29 cellular contexts compared by ENCODE assay signal in the genomic region with DNA sequence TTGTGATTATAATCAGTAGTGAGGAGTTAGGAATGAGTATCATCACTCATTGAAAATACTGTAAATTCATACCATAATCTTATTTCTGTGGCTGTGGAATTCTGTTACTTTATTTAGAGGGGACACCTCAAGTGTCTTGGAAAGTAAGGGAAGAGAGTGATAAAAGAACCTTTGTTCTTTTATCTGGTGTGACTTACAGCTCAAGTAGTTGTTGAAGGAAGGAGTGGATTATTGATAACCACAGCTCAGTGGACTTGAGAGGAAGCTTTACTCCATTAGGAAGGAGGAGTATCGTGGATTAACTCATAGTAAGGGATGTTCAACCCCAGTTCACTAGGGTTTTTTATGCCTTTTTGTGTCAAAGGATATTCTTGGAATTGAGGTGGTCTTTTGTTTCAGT.
"Had no signal": no experiment of that assay in that cellular context is flagged by ENCODE, and none has a peak within 500 bp of the region (broad histone marks: within the 10 kb centered on the region; RNA-seq: fewer than 3 reads in every experiment).

No MANE protein-coding gene starts in this region.

- H3K27ac ChIP-seq: colonic mucosa, epithelial cell of prostate, foreskin keratinocyte, gastroesophageal sphincter, heart right ventricle, left lung, lower lobe of right lung, prostate gland, right atrium auricular region, thoracic aorta, tibial nerve, upper lobe of left lung had no signal

- H3K27me3 Mint-ChIP-seq: dendritic cell treated with granulocyte-macrophage colony-stimulating factor and Interleukin-4, amounts not matched to agents 40 ng/mL and 50 ng/mL, for 4 days; naive thymus-derived CD4-positive, alpha-beta T cell; stimulated activated memory B cell treated with anti-CD40 and anti-IgM and Interleukin-4, amounts not matched to agents 10 μg/mL and 1 μg/mL and 100 μg/mL, for 72 hours; stimulated activated naive CD8-positive, alpha-beta T cell treated with anti-CD3 and anti-CD28 coated beads, Interleukin-15, Interleukin-2, amounts not matched to agents 100 ng/mL and 50 ng/mL, for 24 hours had no signal

- H3K27me3 ChIP-seq: colonic mucosa, foreskin keratinocyte, gastroesophageal sphincter, heart right ventricle, left lung, right atrium auricular region, tibial nerve, upper lobe of left lung had no signal

- H3K36me3 ChIP-seq: colonic mucosa, prostate gland had no signal

- FAIRE-seq: islet of Langerhans, urothelium cell line had no signal

- ATAC-seq: esophagus mucosa; foreskin keratinocyte; gastroesophageal sphincter; heart right ventricle; left cardiac atrium; left lung; lower lobe of right lung; naive thymus-derived CD4-positive, alpha-beta T cell; sciatic nerve; stimulated activated memory B cell treated with anti-CD40 and anti-IgM and Interleukin-4, amounts not matched to agents 10 μg/mL and 1 μg/mL and 100 μg/mL, for 72 hours had no signal

- H3K4me1 Mint-ChIP-seq: nephron had no signal

- H3K4me1 ChIP-seq: colonic mucosa, foreskin keratinocyte, left lung, lower lobe of right lung, prostate gland, right atrium auricular region had no signal

- H3K9me3 ChIP-seq: colonic mucosa, gastroesophageal sphincter, heart right ventricle, left lung, lower lobe of right lung, prostate gland, right atrium auricular region, thoracic aorta, tibial nerve, upper lobe of left lung had no signal

- DNase-seq: colonic mucosa; effector CD8-positive, alpha-beta T cell; endodermal cell; foreskin keratinocyte; heart right ventricle; hippocampal formation; left cardiac atrium; left lung; lower lobe of right lung; mesenchymal stem cell; midbrain; naive thymus-derived CD4-positive, alpha-beta T cell; nucleus accumbens; stimulated activated CD4-positive, alpha-beta T cell treated with anti-CD3 and anti-CD28 coated beads, Interleukin-4, amount 100 ng/mL, for 4 hours; upper lobe of left lung had no signal

- H3K4me3 ChIP-seq: colonic mucosa, gastroesophageal sphincter, heart right ventricle, left lung, lower lobe of right lung, prostate gland, right atrium auricular region, thoracic aorta, tibial nerve, upper lobe of left lung had no signal

- H3K9me3 Mint-ChIP-seq: dendritic cell treated with granulocyte-macrophage colony-stimulating factor and Interleukin-4, amounts not matched to agents 40 ng/mL and 50 ng/mL, for 4 days; endodermal cell; naive thymus-derived CD4-positive, alpha-beta T cell; nephron; stimulated activated memory B cell treated with anti-CD40 and anti-IgM and Interleukin-4, amounts not matched to agents 10 μg/mL and 1 μg/mL and 100 μg/mL, for 72 hours; stimulated activated naive CD8-positive, alpha-beta T cell treated with anti-CD3 and anti-CD28 coated beads, Interleukin-15, Interleukin-2, amounts not matched to agents 100 ng/mL and 50 ng/mL, for 24 hours had no signal

- H3K4me3 Mint-ChIP-seq: dendritic cell treated with granulocyte-macrophage colony-stimulating factor and Interleukin-4, amounts not matched to agents 40 ng/mL and 50 ng/mL, for 4 days; endodermal cell; naive thymus-derived CD4-positive, alpha-beta T cell; nephron; stimulated activated memory B cell treated with anti-CD40 and anti-IgM and Interleukin-4, amounts not matched to agents 10 μg/mL and 1 μg/mL and 100 μg/mL, for 72 hours; stimulated activated naive CD8-positive, alpha-beta T cell treated with anti-CD3 and anti-CD28 coated beads, Interleukin-15, Interleukin-2, amounts not matched to agents 100 ng/mL and 50 ng/mL, for 24 hours had no signal

- H3K27ac Mint-ChIP-seq: dendritic cell treated with granulocyte-macrophage colony-stimulating factor and Interleukin-4, amounts not matched to agents 40 ng/mL and 50 ng/mL, for 4 days; endodermal cell; nephron; stimulated activated memory B cell treated with anti-CD40 and anti-IgM and Interleukin-4, amounts not matched to agents 10 μg/mL and 1 μg/mL and 100 μg/mL, for 72 hours; stimulated activated naive CD8-positive, alpha-beta T cell treated with anti-CD3 and anti-CD28 coated beads, Interleukin-15, Interleukin-2, amounts not matched to agents 100 ng/mL and 50 ng/mL, for 24 hours had no signal
